Comparison of ENCODE assay signal across 1 cellular context in genomic region chr12:132490481-132491348, GRCh38.
TF ChIP-seq lines count a peak whose summit lies in the region.

No MANE protein-coding gene starts in this region.

TF ChIP-seq in GM23338, 12 proteins besides CTCF, POLR2A, EP300 and RAD21 (continued from another document):
- TF ChIP-seq ZNF462 (CRISPR knock-in tag; IDR thresholded peaks at IDR 0.05) (no peak), CREB1 (CRISPR knock-in tag; IDR thresholded peaks at IDR 0.05; ENCODE audit: low read depth) (no peak), REST (IDR thresholded peaks at IDR 0.05; ENCODE audit: unreplicated experiment) (no peak), EZH2 (IDR thresholded peaks at IDR 0.05; ENCODE audit: low read depth, unreplicated experiment) (no peak)
